ENCODE assay signal across 8 cellular contexts in the genomic region with DNA sequence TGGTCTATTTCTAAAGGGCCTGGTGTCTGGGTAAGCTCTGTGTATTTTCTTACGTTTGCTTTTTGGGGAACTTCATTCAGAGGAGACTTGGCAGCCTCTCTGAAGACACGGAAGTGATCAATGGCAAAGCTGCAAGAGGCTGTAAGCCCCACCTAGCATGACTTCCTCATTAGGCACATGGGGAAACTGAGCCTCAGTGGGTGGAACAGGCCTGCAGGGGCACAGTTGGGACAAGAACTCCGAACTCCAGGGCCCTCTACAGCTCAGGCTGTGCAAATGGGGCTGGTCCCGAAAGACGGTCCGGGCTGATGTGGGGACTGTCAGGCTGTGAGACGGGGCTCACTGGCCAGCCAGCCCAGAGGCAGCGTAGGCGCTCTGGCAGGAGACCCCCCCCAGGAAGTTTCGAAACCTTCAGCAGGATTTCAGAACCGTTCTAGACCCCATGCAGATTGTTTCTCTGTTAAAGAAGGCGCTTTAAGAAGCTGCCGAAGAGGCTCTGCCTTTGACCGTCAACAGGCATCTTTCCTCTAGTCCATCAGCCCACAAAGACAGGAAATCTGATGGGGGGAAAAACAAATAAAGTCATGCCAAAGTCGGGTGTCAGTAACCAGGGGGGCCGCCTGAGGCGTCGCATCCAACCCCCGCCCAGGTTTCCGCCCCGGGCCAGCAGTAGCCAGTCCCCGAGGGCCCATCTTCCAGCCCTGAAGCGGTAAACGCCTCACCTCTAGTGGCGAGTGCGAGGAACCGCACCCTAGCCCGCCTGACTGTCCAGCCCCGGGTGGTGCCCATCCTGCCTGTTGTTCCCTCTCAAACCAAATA.
DNase-seq lines count a peak whose midpoint lies in the region; ATAC-seq and TF ChIP-seq lines count a peak whose summit lies in the region.

No MANE protein-coding gene starts in this region.

- POLR2A ChIA-PET in HEK293T (lab: Yijun Ruan, JAX), result no interaction called here

- H3K36me3 ChIP-seq in RWPE2 (ENCODE audit: low read depth) (no peaks in the 10 kb centered on the region), skeletal muscle satellite cell (ENCODE audit: insufficient read depth, low read length) (no peaks in the 10 kb centered on the region)

- no peak overlapping the region for H3K4me3 ChIP-seq in RWPE2 (ENCODE audit: severe bottlenecking)
- no peak overlapping the region for H3K4me3 ChIP-seq in right cardiac atrium (ENCODE audit: low read length)
- no peak overlapping the region for H3K4me3 ChIP-seq in skeletal muscle satellite cell (ENCODE audit: low read length)

- H3K4me1 ChIP-seq in RWPE2 (ENCODE audit: insufficient read depth, poor library complexity, severe bottlenecking), result no peaks in the 10 kb centered on the region
- H3K4me1 ChIP-seq in right cardiac atrium (ENCODE audit: control insufficient read depth, insufficient read depth, low read length), result no peaks in the 10 kb centered on the region
- H3K4me1 ChIP-seq in skeletal muscle satellite cell (ENCODE audit: control insufficient read depth, insufficient read depth, low read length), result no peaks in the 10 kb centered on the region

- CTCF ChIA-PET in HEK293T (lab: Yijun Ruan, JAX), result interaction anchor here (0.7 to 1.2 kb wide), 3 partner anchors 16 to 223 kb away, joined by 3 to 5 read pairs (median 4); no protein-coding TSS in a partner anchor

- no peak overlapping the region for H3K27ac ChIP-seq in RWPE2 (ENCODE audit: poor library complexity, severe bottlenecking)
- H3K27ac ChIP-seq in right cardiac atrium (ENCODE audit: low read length), result no peak overlapping the region

- no peaks in the 10 kb centered on the region for H3K9me3 ChIP-seq in RWPE2 (ENCODE audit: severe bottlenecking)
- no peaks in the 10 kb centered on the region for H3K9me3 ChIP-seq in right cardiac atrium (ENCODE audit: control insufficient read depth, low read length)
- no peaks in the 10 kb centered on the region for H3K9me3 ChIP-seq in skeletal muscle satellite cell (replicated peaks; ENCODE audit: low read length)

- peak overlapping the region; percentile 67 for H3K4me2 ChIP-seq in skeletal muscle satellite cell (ENCODE audit: low read length)

- intact Hi-C loops in right cardiac atrium (cut with DNase I), result no loop called here

- peak overlapping the region in 1 of 2 donors; percentile 19 for H3K27ac Mint-ChIP-seq in activated naive CD4-positive, alpha-beta T cell treated with anti-CD3 and anti-CD28 coated beads, Interleukin-2, amount 50 U/mL, for 72 hours

- H3K27me3 ChIP-seq in RWPE2 (ENCODE audit: insufficient read depth, poor library complexity, severe bottlenecking), result no peaks in the 10 kb centered on the region
- no peaks in the 10 kb centered on the region for H3K27me3 ChIP-seq in right cardiac atrium (ENCODE audit: control insufficient read depth, insufficient read depth)
- peaks cover 26% of the 10 kb centered on the region for H3K27me3 ChIP-seq in skeletal muscle satellite cell (ENCODE audit: control insufficient read depth, insufficient read depth, low read length)

- H3K9ac ChIP-seq in skeletal muscle satellite cell (ENCODE audit: low read depth, low read length), result no peak overlapping the region

- DNase-seq in EH (ENCODE audit: low read depth), result peak; percentile 63
- DNase-seq in HEK293T (ENCODE audit: extremely low spot score), result peak; percentile 70
- DNase-seq in RWPE2 (ENCODE audit: low spot score), result no peak
- peak; percentile 68 to 74 for DNase-seq in activated naive CD4-positive, alpha-beta T cell treated with anti-CD3 and anti-CD28 coated beads, Interleukin-2, amount 50 U/mL, for 72 hours (ENCODE audit: low spot score in 2 of 2)
- peak; percentile 52 to 84 (median 79) for DNase-seq in right cardiac atrium
- DNase-seq in NCI-H2171 (lab: John Stamatoyannopoulos, UW), result no peak

- ATAC-seq in RWPE2 (ENCODE audit: low read depth) (peak; percentile 81; the same call in 2 of the 3 replicates), right cardiac atrium (peak; percentile 77 to 92), HG03139 (IDR thresholded peaks at IDR 0.05; ENCODE audit: unreplicated experiment) (no peak)
- ATAC-seq in activated naive CD4-positive, alpha-beta T cell treated with anti-CD3 and anti-CD28 coated beads, Interleukin-2, amount 50 U/mL, for 72 hours, result peak; percentile 81 to 82

- peak; percentile 78 for TF ChIP-seq CTCF in RWPE2 (IDR thresholded peaks at IDR 0.05; ENCODE audit: poor library complexity, severe bottlenecking)

- WGBS in right cardiac atrium, result 15% methylated on average over 29 of the region's 29 CpGs

- H3K36me3 Mint-ChIP-seq in activated naive CD4-positive, alpha-beta T cell treated with anti-CD3 and anti-CD28 coated beads, Interleukin-2, amount 50 U/mL, for 72 hours, result no peaks in the 10 kb centered on the region

- peaks cover 0 to 3% of the 10 kb centered on the region in 2 donors for H3K9me3 Mint-ChIP-seq in activated naive CD4-positive, alpha-beta T cell treated with anti-CD3 and anti-CD28 coated beads, Interleukin-2, amount 50 U/mL, for 72 hours

TF ChIP-seq in HEK293T, 16 proteins besides CTCF, POLR2A, EP300 and RAD21:
- TF ChIP-seq L3MBTL2 (conservative IDR thresholded peaks at IDR 0.05) (no peak), ZNF384 (IDR thresholded peaks at IDR 0.05) (no peak)

Comparison
In these comparisons a context has a peak if more than half of its experiments do, and no peak if none do; other contexts are left out.
1. DNase-seq: peak in EH (single experiment), HEK293T (single experiment), activated naive CD4-positive, alpha-beta T cell treated with anti-CD3 and anti-CD28 coated beads, Interleukin-2, amount 50 U/mL, for 72 hours (2 of 2) and right cardiac atrium (3 of 3); none in RWPE2 (single experiment) and NCI-H2171 (single experiment).